16 cellular contexts compared by ENCODE assay signal in genomic region chr11:106014035-106014434, GRCh38. TPM values are rescaled to one million over a fixed set of nuclear protein-coding genes. Genes with fewer than 3 reads are reported as not detected.
DNase-seq lines count a peak whose midpoint lies in the region; ATAC-seq and TF ChIP-seq lines count a peak whose summit lies in the region.
"Had no signal": no experiment of that assay in that cellular context is flagged by ENCODE, and none has a peak within 500 bp of the region (broad histone marks: within the 10 kb centered on the region; RNA-seq: fewer than 3 reads in every experiment).

No MANE protein-coding gene starts in this region.

- H3F3A ChIP-seq in GM23338 (replicated peaks; ENCODE audit: low read depth): no peaks in the 10 kb centered on the region
- peaks cover 4% of the 10 kb centered on the region for H3F3A ChIP-seq in smooth muscle cell (ENCODE audit: low read depth)

- H3K27ac Mint-ChIP-seq in GM23338 (0 out of 2 replicates have a peak overlapping the region, but pooled peaks have one; percentile 47), brain (peak overlapping the region in 3 of 5 experiments; percentile 37 to 76 (median 54))
- H3K27ac Mint-ChIP-seq: CD14-positive monocyte; CD8-positive, alpha-beta T cell; IgD-negative memory B cell had no signal

- H3K36me3 Mint-ChIP-seq in GM23338 (ENCODE audit: low read depth) (peaks cover 20% of the 10 kb centered on the region), brain (peaks cover 62% of the 10 kb centered on the region)

- no peaks in the 10 kb centered on the region for H3K27me3 ChIP-seq in GM23338 (ENCODE audit: insufficient read depth)
- no peaks in the 10 kb centered on the region for H3K27me3 ChIP-seq in iPS-15b (ENCODE audit: control insufficient read depth, insufficient read depth, low read length)
- H3K27me3 ChIP-seq in smooth muscle cell (ENCODE audit: low read depth): no peaks in the 10 kb centered on the region
- H3K27me3 ChIP-seq: BLaER1 had no signal

- H4K20me1 ChIP-seq in GM23338 (replicated peaks; ENCODE audit: insufficient read depth) (peaks cover 11% of the 10 kb centered on the region), smooth muscle cell (ENCODE audit: low read depth) (peaks cover 45% of the 10 kb centered on the region)

- no peak overlapping the region for H2AFZ ChIP-seq in GM23338
- H2AFZ ChIP-seq in smooth muscle cell (ENCODE audit: low read depth): no peak overlapping the region

- no peaks in the 10 kb centered on the region for H3K9me3 Mint-ChIP-seq in GM23338
- H3K9me3 Mint-ChIP-seq in brain: peaks cover 0 to 10% (median 5%) of the 10 kb centered on the region in 5 experiments
- H3K9me3 Mint-ChIP-seq: CD8-positive, alpha-beta T cell; H9 had no signal

- H3K4me3 ChIP-seq in GM23338: no peak overlapping the region
- no peak overlapping the region for H3K4me3 ChIP-seq in iPS-15b (ENCODE audit: low read depth, low read length)
- no peak overlapping the region for H3K4me3 ChIP-seq in smooth muscle cell
- H3K4me3 ChIP-seq: BLaER1 had no signal

- H3K27me3 Mint-ChIP-seq in GM23338 (ENCODE audit: insufficient read depth, low read depth, poor library complexity) (no peaks in the 10 kb centered on the region), brain (no peaks in the 10 kb centered on the region)
- H3K27me3 Mint-ChIP-seq: IgD-negative memory B cell had no signal

- no peak overlapping the region for H3K4me3 Mint-ChIP-seq in GM23338
- H3K4me3 Mint-ChIP-seq in brain: peak overlapping the region in 2 of 5 experiments; percentile 2 to 19
- H3K4me3 Mint-ChIP-seq: CD14-positive monocyte; CD8-positive, alpha-beta T cell; H9 had no signal

- 0 out of 2 replicates have a peak overlapping the region, but pooled peaks have one; percentile 11 for H3K4me2 ChIP-seq in GM23338
- no peak overlapping the region for H3K4me2 ChIP-seq in smooth muscle cell
- H3K4me2 ChIP-seq: BLaER1 had no signal

- H3K27ac ChIP-seq in GM23338 (ENCODE audit: low read depth) (no peak overlapping the region), smooth muscle cell (ENCODE audit: low read depth) (peak overlapping the region; percentile 91)
- H3K27ac ChIP-seq: BLaER1 had no signal

- no peaks in the 10 kb centered on the region for H3K9me2 ChIP-seq in GM23338 (ENCODE audit: insufficient read depth)

- 97% methylated on average over 2 of the region's 2 CpGs for WGBS in smooth muscle cell (ENCODE audit: low lambda C conversion rate)

- H3K36me3 ChIP-seq in GM23338 (ENCODE audit: insufficient read depth): peaks cover 15% of the 10 kb centered on the region; the same call in 1 of the 2 replicates
- peaks cover 7% of the 10 kb centered on the region for H3K36me3 ChIP-seq in iPS-15b (ENCODE audit: control insufficient read depth, insufficient read depth, low read length)
- H3K36me3 ChIP-seq in smooth muscle cell (ENCODE audit: low read depth): peaks cover 14% of the 10 kb centered on the region

- H3K79me2 ChIP-seq in GM23338 (replicated peaks; ENCODE audit: insufficient read depth) (peaks cover 90% of the 10 kb centered on the region), smooth muscle cell (ENCODE audit: low read depth) (peaks cover 64% of the 10 kb centered on the region)

- H3K4me1 ChIP-seq in GM23338 (ENCODE audit: insufficient read depth): peaks cover 27% of the 10 kb centered on the region
- peaks cover 14% of the 10 kb centered on the region for H3K4me1 ChIP-seq in iPS-15b (ENCODE audit: control insufficient read depth, insufficient read depth, low read length)
- peaks cover 7% of the 10 kb centered on the region for H3K4me1 ChIP-seq in smooth muscle cell (ENCODE audit: low read depth)

- ATAC-seq in GM23338: no peak
- ATAC-seq in GM21737 (IDR thresholded peaks at IDR 0.05; ENCODE audit: unreplicated experiment): no peak
- ATAC-seq in GM18870 (IDR thresholded peaks at IDR 0.05; ENCODE audit: unreplicated experiment): no peak
- ATAC-seq: CD8-positive, alpha-beta T cell had no signal

- no peak for TF ChIP-seq CTCF in GM23338 (conservative IDR thresholded peaks at IDR 0.05; ENCODE audit: low read depth in 2 of 2)
- TF ChIP-seq CTCF in brain (conservative IDR thresholded peaks at IDR 0.05): no peak
- no peak for TF ChIP-seq CTCF in smooth muscle cell (IDR thresholded peaks at IDR 0.05; ENCODE audit: borderline replicate concordance, insufficient read depth, poor library complexity, severe bottlenecking)

- H3K9ac ChIP-seq in iPS-15b (ENCODE audit: low read depth, low read length) (peak overlapping the region; percentile 12), smooth muscle cell (ENCODE audit: low read depth) (no peak overlapping the region)
- H3K9ac ChIP-seq: BLaER1 had no signal

- H3K9me3 ChIP-seq in iPS-15b (ENCODE audit: control insufficient read depth, insufficient read depth, low read length) (no peaks in the 10 kb centered on the region), smooth muscle cell (replicated peaks; ENCODE audit: low read depth) (no peaks in the 10 kb centered on the region)
- H3K9me3 ChIP-seq: BLaER1 had no signal

- DNase-seq in GM23338 (ENCODE audit: low spot score): no peak
- no peak for DNase-seq in smooth muscle cell (lab: John Stamatoyannopoulos, UW; ENCODE audit: unreplicated experiment)
- no peak for DNase-seq in midbrain (lab: John Stamatoyannopoulos, UW)
- DNase-seq: 8988T; Calu3; CD8-positive, alpha-beta T cell; DMS79 treated with DMSO at 0.1 percent for 48 hours; GF-D8; H9 had no signal

- H3K4me1 Mint-ChIP-seq in GM23338 (peaks cover 34% of the 10 kb centered on the region), brain (peaks cover 88% of the 10 kb centered on the region)

TF ChIP-seq in GM23338, 12 proteins besides CTCF, POLR2A, EP300 and RAD21 (continues in another document):
- no peak for TF ChIP-seq POLR2AphosphoS5 (IDR thresholded peaks at IDR 0.05; ENCODE audit: low read depth)
- TF ChIP-seq REST (IDR thresholded peaks at IDR 0.05; ENCODE audit: unreplicated experiment): no peak
- no peak for TF ChIP-seq EZH2 (IDR thresholded peaks at IDR 0.05; ENCODE audit: low read depth, unreplicated experiment)
- TF ChIP-seq, protein P1, sequence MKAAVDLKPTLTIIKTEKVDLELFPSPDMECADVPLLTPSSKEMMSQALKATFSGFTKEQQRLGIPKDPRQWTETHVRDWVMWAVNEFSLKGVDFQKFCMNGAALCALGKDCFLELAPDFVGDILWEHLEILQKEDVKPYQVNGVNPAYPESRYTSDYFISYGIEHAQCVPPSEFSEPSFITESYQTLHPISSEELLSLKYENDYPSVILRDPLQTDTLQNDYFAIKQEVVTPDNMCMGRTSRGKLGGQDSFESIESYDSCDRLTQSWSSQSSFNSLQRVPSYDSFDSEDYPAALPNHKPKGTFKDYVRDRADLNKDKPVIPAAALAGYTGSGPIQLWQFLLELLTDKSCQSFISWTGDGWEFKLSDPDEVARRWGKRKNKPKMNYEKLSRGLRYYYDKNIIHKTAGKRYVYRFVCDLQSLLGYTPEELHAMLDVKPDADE (IDR thresholded peaks at IDR 0.05): no peak
- TF ChIP-seq NANOG (IDR thresholded peaks at IDR 0.05; ENCODE audit: borderline replicate concordance): no peak
- TF ChIP-seq EZH2phosphoT487 (IDR thresholded peaks at IDR 0.05; ENCODE audit: unreplicated experiment): no peak
- no peak for TF ChIP-seq STAT1 (IDR thresholded peaks at IDR 0.05; ENCODE audit: unreplicated experiment)

RNA-seq across cellular contexts. Expression of gene MSANTD4, which starts 8.0 kb away (rescaled TPM):
- total RNA-seq in GM23338 (2014; rRNA removed; shearing (Covaris generic)): 19.9 and 31.1 TPM in 2 replicates
- polyA plus RNA-seq in GM23338 (2016; fragmentation: Nextera tagmentation; extraction: Ambion mirVana) (11.3 and 13.2 TPM in 2 replicates), brain (ENCODE audit: insufficient read depth, low read depth, low replicate concordance) (7.5 TPM), smooth muscle cell (5.9 and 8.6 TPM in 2 replicates)
- total RNA-seq in smooth muscle cell: 18.3 and 28.3 TPM in 2 replicates
